ENCODE assay signal across 2 cellular contexts in the genomic region with DNA sequence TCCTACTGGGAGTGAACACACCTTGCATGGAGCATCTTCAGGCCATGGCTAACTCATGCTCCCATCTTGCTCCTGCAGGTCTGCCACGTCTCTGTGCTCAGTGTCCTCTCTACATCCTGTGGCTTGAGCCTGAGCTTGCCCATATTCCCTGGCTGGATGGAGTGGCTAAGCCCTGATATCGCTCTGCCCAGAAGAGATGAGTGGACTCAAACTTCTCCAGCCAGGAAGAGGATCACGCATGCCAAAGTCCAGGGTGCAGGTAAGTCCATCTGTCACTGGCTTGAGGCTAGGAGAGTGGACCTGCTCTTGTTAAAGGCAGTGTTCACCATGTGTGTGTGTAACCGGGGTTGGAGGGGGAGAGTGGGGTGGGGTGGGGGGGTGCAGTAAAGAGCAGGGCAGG.
TF ChIP-seq lines count a peak whose summit lies in the region.

No MANE protein-coding gene starts in this region.

TF ChIP-seq in IMR-90, 13 proteins besides CTCF, POLR2A, EP300 and RAD21:
- TF ChIP-seq SMC3 (IDR thresholded peaks at IDR 0.05; ENCODE audit: low read depth, low read length) = no peak
- TF ChIP-seq RFX5 (IDR thresholded peaks at IDR 0.05; ENCODE audit: low read depth, low read length) = no peak
- no peak for TF ChIP-seq NFE2L2 (IDR thresholded peaks at IDR 0.05; ENCODE audit: low read depth, low read length)
- TF ChIP-seq, protein P1, sequence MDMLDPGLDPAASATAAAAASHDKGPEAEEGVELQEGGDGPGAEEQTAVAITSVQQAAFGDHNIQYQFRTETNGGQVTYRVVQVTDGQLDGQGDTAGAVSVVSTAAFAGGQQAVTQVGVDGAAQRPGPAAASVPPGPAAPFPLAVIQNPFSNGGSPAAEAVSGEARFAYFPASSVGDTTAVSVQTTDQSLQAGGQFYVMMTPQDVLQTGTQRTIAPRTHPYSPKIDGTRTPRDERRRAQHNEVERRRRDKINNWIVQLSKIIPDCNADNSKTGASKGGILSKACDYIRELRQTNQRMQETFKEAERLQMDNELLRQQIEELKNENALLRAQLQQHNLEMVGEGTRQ (IDR thresholded peaks at IDR 0.05; ENCODE audit: low read depth, low read length) = no peak
- no peak for TF ChIP-seq FOS (IDR thresholded peaks at IDR 0.05; ENCODE audit: low read depth, low read length)
- TF ChIP-seq CEBPB (IDR thresholded peaks at IDR 0.05; ENCODE audit: low read depth, low read length) = no peak
- no peak for TF ChIP-seq MAFK (IDR thresholded peaks at IDR 0.05; ENCODE audit: low read depth, low read length)

TF ChIP-seq in HepG2, 621 proteins besides CTCF, POLR2A, EP300 and RAD21:
- no peak for TF ChIP-seq ATM (IDR thresholded peaks at IDR 0.05; ENCODE audit: borderline replicate concordance)
- no peak for TF ChIP-seq GPN1 (CRISPR knock-in tag; IDR thresholded peaks at IDR 0.05; ENCODE audit: borderline replicate concordance)
- peak; percentile 49; the same call in 1 of the 2 replicates for TF ChIP-seq HNF4A (CRISPR knock-in tag; IDR thresholded peaks at IDR 0.05)
TF ChIP-seq in HepG2: peak in this region for 1.
